10 cellular contexts compared by ENCODE assay signal in the genomic region with DNA sequence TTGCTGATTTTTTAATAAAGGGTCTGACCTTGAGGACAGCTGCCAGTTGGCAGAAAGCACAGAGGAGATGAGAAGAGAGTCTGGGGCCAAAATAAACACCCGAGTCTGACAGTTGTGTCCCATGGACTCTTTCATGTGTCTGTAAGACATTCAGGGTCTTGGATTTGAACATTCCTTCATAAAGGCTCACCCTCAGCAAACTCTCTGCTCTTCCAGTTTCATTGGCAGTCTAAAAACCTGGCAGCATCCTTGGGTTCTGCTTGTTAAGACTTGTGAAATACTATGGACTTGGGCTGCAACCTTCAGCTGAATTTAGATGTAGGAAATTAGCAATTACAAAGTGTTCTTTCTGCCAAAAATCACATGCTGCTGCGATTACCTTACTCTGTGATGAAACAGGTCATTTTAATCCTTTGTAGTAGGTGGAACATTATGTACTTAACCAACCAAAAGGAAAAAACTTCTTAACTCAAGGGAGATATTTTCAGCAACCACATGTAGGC. TPM values are rescaled to one million over a fixed set of nuclear protein-coding genes. Genes with fewer than 3 reads are reported as not detected.
A peak's percentile ranks its signal among the peaks of the same experiment; 100 is the strongest.
DNase-seq lines count a peak whose midpoint lies in the region; ATAC-seq and TF ChIP-seq lines count a peak whose summit lies in the region.
"Had no signal": no experiment of that assay in that cellular context is flagged by ENCODE, and none has a peak within 500 bp of the region (broad histone marks: within the 10 kb centered on the region; RNA-seq: fewer than 3 reads in every experiment).

No MANE protein-coding gene starts in this region.

- TF ChIP-seq POLR2A in testis (IDR thresholded peaks at IDR 0.05), result no peak

- 25 to 28% methylated on average over 2 of the region's 2 CpGs for WGBS in testis, 2 donors

- H3K9me3 ChIP-seq in testis, result no peaks in the 10 kb centered on the region

- H3K27me3 ChIP-seq in testis, result no peaks in the 10 kb centered on the region

- DNase-seq in NCI-H1105 treated with DMSO at 0.1 percent for 48 hours (lab: John Stamatoyannopoulos, UW) (peak; percentile 90), dermis blood vessel endothelial cell (peak; percentile 51), left lobe of liver (ENCODE audit: low spot score) (peak; percentile 56), testis (peak; percentile 70), NCI-H526 treated with DMSO at 0.1 percent for 48 hours (lab: John Stamatoyannopoulos, UW) (no peak)
- no peak for DNase-seq in activated T-cell treated with anti-CD3 and anti-CD28 coated beads, Interleukin-2, amount 50 U/mL, for 48 hours
- DNase-seq: activated T-cell treated with anti-CD3 and anti-CD28 coated beads, Interleukin-2, amount 50 U/mL, for 4 hours; DMS53; kidney glomerular epithelial cell had no signal

- H3K4me1 ChIP-seq in testis, result peaks cover 17% of the 10 kb centered on the region

- H3K27ac ChIP-seq in testis, result peak overlapping the region in 1 of 2 donors; percentile 5

- H3K4me3 ChIP-seq in testis, result no peak overlapping the region

- peak; percentile 81 for ATAC-seq in left lobe of liver
- no peak for ATAC-seq in HG03565 (IDR thresholded peaks at IDR 0.05; ENCODE audit: unreplicated experiment)
- ATAC-seq: activated T-cell treated with anti-CD3 and anti-CD28 coated beads, Interleukin-2, amount 50 U/mL, for 4 hours had no signal

- TF ChIP-seq CTCF in testis (IDR thresholded peaks at IDR 0.05), result no peak

- H3K36me3 ChIP-seq in testis (ENCODE audit: low read depth, missing control alignments), result no peaks in the 10 kb centered on the region

- intact Hi-C loops in testis (cut with DNase I; ENCODE audit: low total_unique reads), result no loop called here

RNA-seq across cellular contexts. Expression of a gene that starts 32.0 kb away (rescaled TPM):
- total RNA-seq in dermis blood vessel endothelial cell, result 0.19 TPM in 1 of 2 replicates, not detected in the other
- not detected for total RNA-seq in left lobe of liver
- 10 to 100 TPM; 10.8 to 18.7 TPM for total RNA-seq in testis
- polyA plus RNA-seq in testis (ENCODE audit: insufficient read depth, low read depth, low replicate concordance), result 22.9 TPM
- total RNA-seq: activated T-cell treated with anti-CD3 and anti-CD28 coated beads, Interleukin-2, amount 50 U/mL, for 4 hours had no signal

Comparison
In these comparisons a context has a peak if more than half of its experiments do, and no peak if none do; other contexts are left out.
1. DNase-seq: peak in NCI-H1105 treated with DMSO at 0.1 percent for 48 hours (single experiment), dermis blood vessel endothelial cell (single experiment), left lobe of liver (single experiment) and testis (single experiment); none in activated T-cell treated with anti-CD3 and anti-CD28 coated beads, Interleukin-2, amount 50 U/mL, for 48 hours (0 of 2) and NCI-H526 treated with DMSO at 0.1 percent for 48 hours (single experiment).